In the genomic region with DNA sequence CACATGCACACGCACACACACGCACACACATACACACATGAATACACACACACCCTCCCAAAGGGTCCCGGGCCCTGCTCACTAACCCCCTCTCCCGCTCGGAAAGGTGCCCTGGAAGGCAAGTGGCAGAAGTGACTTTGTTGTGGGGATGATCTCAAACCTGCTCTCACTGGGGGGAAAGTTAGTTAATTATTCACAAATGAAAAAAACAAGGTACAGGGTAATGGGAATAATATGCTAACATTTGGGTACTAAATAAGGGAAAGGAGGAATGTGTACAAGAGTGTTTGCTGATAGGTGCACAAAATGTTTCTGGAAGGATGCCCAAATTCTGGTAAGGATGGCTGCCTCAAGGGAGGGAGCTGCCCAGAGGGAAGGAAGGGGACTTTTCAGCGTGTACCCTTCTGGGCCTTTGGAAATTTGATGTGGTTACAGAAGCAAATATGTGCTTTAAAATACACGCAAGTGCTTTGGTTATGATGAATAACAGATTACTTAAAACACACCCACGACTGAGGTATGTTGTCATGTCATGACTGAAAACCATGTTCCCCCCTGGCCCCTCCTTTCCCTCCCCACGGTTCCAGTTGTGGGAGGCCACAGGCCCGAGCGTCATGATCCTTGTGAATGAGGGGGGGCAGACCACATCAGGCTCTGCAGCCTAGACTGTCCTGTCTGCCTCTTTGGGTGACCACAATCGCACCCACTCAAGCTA, we compare ENCODE assay signal across 12 cellular contexts. TPM values are rescaled to one million over a fixed set of nuclear protein-coding genes. Genes with fewer than 3 reads are reported as not detected.
A peak's percentile ranks its signal among the peaks of the same experiment; 100 is the strongest.
DNase-seq lines count a peak whose midpoint lies in the region; ATAC-seq, FAIRE-seq and TF ChIP-seq lines count a peak whose summit lies in the region.
"Had no signal": no experiment of that assay in that cellular context is flagged by ENCODE, and none has a peak within 500 bp of the region (broad histone marks: within the 10 kb centered on the region; RNA-seq: fewer than 3 reads in every experiment).

No MANE protein-coding gene starts in this region.

- H3K79me2 ChIP-seq in PC-9 (ENCODE audit: low read depth): no peaks in the 10 kb centered on the region

- TF ChIP-seq POLR2A in prostate gland (IDR thresholded peaks at IDR 0.05): no peak

- no peak for ATAC-seq in HG03469 (IDR thresholded peaks at IDR 0.05; ENCODE audit: unreplicated experiment)

- intact Hi-C loops in prostate gland (cut with DNase I) (no loop called here), PC-9 (cut with micrococcal nuclease; ENCODE audit: unreplicated experiment) (no loop called here)

- H3K27me3 ChIP-seq in bronchial epithelial cell (ENCODE audit: control insufficient read depth, insufficient read depth, low read length): no peaks in the 10 kb centered on the region
- no peaks in the 10 kb centered on the region for H3K27me3 ChIP-seq in prostate gland (replicated peaks; ENCODE audit: insufficient read depth)
- no peaks in the 10 kb centered on the region for H3K27me3 ChIP-seq in PC-9 (ENCODE audit: insufficient read depth, low read depth)

- no peak for FAIRE-seq in bronchial epithelial cell (lab: Jason Lieb, UNC)
- FAIRE-seq in GM19239 (lab: Jason Lieb, UNC): no peak
- FAIRE-seq: islet of Langerhans had no signal

- H3K36me3 ChIP-seq in bronchial epithelial cell (ENCODE audit: control insufficient read depth, insufficient read depth, low read length): no peaks in the 10 kb centered on the region
- no peaks in the 10 kb centered on the region for H3K36me3 ChIP-seq in prostate gland
- no peaks in the 10 kb centered on the region for H3K36me3 ChIP-seq in PC-9 (ENCODE audit: low read depth)
- H3K36me3 ChIP-seq: thoracic aorta had no signal

- peak; percentile 8 for TF ChIP-seq CTCF in bronchial epithelial cell (IDR thresholded peaks at IDR 0.05; ENCODE audit: insufficient read depth, low read length, severe bottlenecking)
- TF ChIP-seq CTCF in prostate gland (IDR thresholded peaks at IDR 0.05): no peak
- no peak for TF ChIP-seq CTCF in PC-9 (conservative IDR thresholded peaks at IDR 0.05)

- DNase-seq in DMS53 (lab: John Stamatoyannopoulos, UW) (peak; percentile 96), NCI-H2029 (lab: John Stamatoyannopoulos, UW) (peak; percentile 64), bronchial epithelial cell (ENCODE audit: low read depth) (peak; percentile 88), prostate gland (ENCODE audit: low spot score) (peak; percentile 57), GM19239 (ENCODE audit: insufficient read length, low spot score) (no peak), SHP77 treated with DMSO at 0.1 percent for 48 hours (lab: John Stamatoyannopoulos, UW) (no peak), PC-9 (no peak)

- BruUV-seq in PC-9 (replicated peaks; lab: Mats Ljungman, UMichigan): no TSS peak

- POLR2A ChIA-PET in PC-9 (lab: Charles Lee; ENCODE audit: unreplicated experiment): no interaction called here

- peaks cover 30% of the 10 kb centered on the region for H3F3A ChIP-seq in PC-9 (ENCODE audit: insufficient read depth, low read depth)

- H2AFZ ChIP-seq in PC-9: no peak overlapping the region

- no peak overlapping the region for H3K4me2 ChIP-seq in PC-9
- H3K4me2 ChIP-seq: KMS-11 had no signal

- H3K27ac ChIP-seq in prostate gland (peak overlapping the region; percentile 64 to 78), PC-9 (no peak overlapping the region)
- H3K27ac ChIP-seq: KMS-11, thoracic aorta had no signal

- WGBS in prostate gland: 40% methylated on average over 12 of the region's 12 CpGs

- no peaks in the 10 kb centered on the region for H4K20me1 ChIP-seq in PC-9 (ENCODE audit: insufficient read depth)

- peaks cover 8% of the 10 kb centered on the region for H3K4me1 ChIP-seq in prostate gland (replicated peaks)
- peaks cover 32% of the 10 kb centered on the region for H3K4me1 ChIP-seq in PC-9 (replicated peaks; ENCODE audit: insufficient read depth)

- H3K4me3 ChIP-seq in bronchial epithelial cell (ENCODE audit: low read depth, low read length) (no peak overlapping the region), prostate gland (no peak overlapping the region), PC-9 (no peak overlapping the region)
- H3K4me3 ChIP-seq: thoracic aorta had no signal

- H3K9me2 ChIP-seq in PC-9 (ENCODE audit: insufficient read depth): no peaks in the 10 kb centered on the region

- H3K9me3 ChIP-seq in prostate gland (no peaks in the 10 kb centered on the region), PC-9 (ENCODE audit: insufficient read depth, low read depth) (no peaks in the 10 kb centered on the region)
- H3K9me3 ChIP-seq: thoracic aorta had no signal

- CTCF ChIA-PET in PC-9 (lab: Charles Lee): interaction anchor here (0.6 kb wide), 1 partner anchor 71 kb away, joined by 3 read pairs; no protein-coding TSS in a partner anchor

RNA-seq across cellular contexts. Expression of a gene that starts 43.3 kb away (rescaled TPM):
- 15.3 and 23.4 TPM in 2 replicates for total RNA-seq in bronchial epithelial cell
- 1 to 10 TPM; 4.6 to 6.2 TPM for total RNA-seq in prostate gland
- 86.5 and 89.9 TPM in 2 replicates for total RNA-seq in PC-9 (2021)
- total RNA-seq: activated CD8-positive, alpha-beta memory T cell treated with anti-CD3 and anti-CD28 coated beads for 36 hours had no signal

Comparison
In these comparisons a context has a peak if more than half of its experiments do, and no peak if none do; other contexts are left out.
1. DNase-seq: peak in DMS53 (single experiment), NCI-H2029 (single experiment), bronchial epithelial cell (single experiment) and prostate gland (single experiment); none in GM19239 (single experiment), SHP77 treated with DMSO at 0.1 percent for 48 hours (single experiment) and PC-9 (0 of 2).